ENCODE assay signal across 8 cellular contexts in the genomic region with DNA sequence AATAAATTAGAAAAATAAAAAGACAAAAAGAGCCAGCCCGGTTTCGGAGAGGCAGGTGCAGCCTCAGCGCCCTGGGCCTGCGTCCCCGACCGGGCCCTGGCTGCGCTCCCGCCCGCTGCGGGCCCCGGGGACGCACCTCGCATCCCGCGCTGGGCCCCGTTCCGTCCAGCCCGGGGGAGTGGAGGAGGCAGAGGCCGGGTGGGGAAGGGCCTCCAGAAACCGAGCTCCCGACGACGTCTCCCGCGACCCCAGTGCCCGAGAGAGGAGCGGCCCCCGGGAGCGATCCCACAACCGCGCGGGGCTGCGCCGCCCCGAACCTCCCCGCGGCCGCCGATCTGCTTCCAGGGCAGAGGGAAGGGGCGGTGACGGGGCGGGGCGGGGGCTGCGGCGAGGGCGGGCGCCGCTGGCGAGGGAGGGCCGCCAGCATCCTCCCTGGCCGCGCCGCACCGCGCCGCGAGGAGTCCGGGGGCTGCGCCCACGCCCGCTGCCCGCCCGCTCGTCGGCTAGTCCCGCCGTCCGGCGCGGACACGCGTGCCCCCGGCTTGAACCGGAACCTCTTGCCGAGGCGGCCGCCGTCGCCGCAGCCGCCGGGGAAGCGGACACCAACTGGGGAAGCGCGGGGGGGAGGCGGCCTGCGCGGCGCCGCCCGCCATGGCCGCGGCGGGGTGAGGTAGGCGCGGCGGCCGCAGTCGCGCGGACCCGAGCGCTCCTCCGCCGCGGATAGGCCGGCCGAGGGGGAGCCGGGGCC. TPM values are rescaled to one million over a fixed set of nuclear protein-coding genes. Genes with fewer than 3 reads are reported as not detected.
DNase-seq lines count a peak whose midpoint lies in the region; ATAC-seq, FAIRE-seq and TF ChIP-seq lines count a peak whose summit lies in the region.

A gene (plus strand): TSS at position 426 of the 748 bp plus-strand sequence. CDS start 545 bp downstream, outside the sequence.

- H3K27me3 ChIP-seq in keratinocyte (ENCODE audit: control insufficient read depth, extremely low read depth, insufficient read depth, low read length), result no peaks in the 10 kb centered on the region

- H3K27ac ChIP-seq in caudate nucleus (ENCODE audit: low read depth, low read length), result peak within 1 kb of the TSS; percentile 73
- peak within 1 kb of the TSS; percentile 78 for H3K27ac ChIP-seq in keratinocyte (ENCODE audit: control insufficient read depth, insufficient read depth, low read length)

- peaks cover 42% of the 10 kb centered on the region for H3K4me1 ChIP-seq in keratinocyte (ENCODE audit: control insufficient read depth, extremely low read depth, insufficient read depth, low read length)

- H3K9me3 ChIP-seq in keratinocyte (ENCODE audit: control insufficient read depth, low read depth, low read length), result no peaks in the 10 kb centered on the region

- peak within 1 kb of the TSS; percentile 87 for H3K9ac ChIP-seq in keratinocyte (ENCODE audit: control insufficient read depth, extremely low read depth, insufficient read depth, low read length)

- no peak for TF ChIP-seq CTCF in keratinocyte (optimal IDR thresholded peaks at IDR 0.05 in 1 of 3, IDR thresholded peaks at IDR 0.05 in 1 of 3, conservative IDR thresholded peaks at IDR 0.05 in 1 of 3; ENCODE audit: extremely low read depth in 1 of 3, insufficient read depth in 2 of 3, low read length in 3 of 3)

- H3K36me3 ChIP-seq in keratinocyte (ENCODE audit: control insufficient read depth in 2 of 2, extremely low read depth in 1 of 2, insufficient read depth in 2 of 2, low read length in 2 of 2), result peaks cover 0 to 2% of the 10 kb centered on the region in 2 experiments

- ATAC-seq in GM18502 (IDR thresholded peaks at IDR 0.05; ENCODE audit: poor library complexity, unreplicated experiment), result peak; percentile 73
- ATAC-seq in HG02588 (IDR thresholded peaks at IDR 0.05; ENCODE audit: unreplicated experiment), result peak; percentile 65

- peak within 1 kb of the TSS; percentile 92 for H3K4me2 ChIP-seq in keratinocyte (ENCODE audit: control insufficient read depth, extremely low read depth, insufficient read depth, low read depth, low read length)

- FAIRE-seq in keratinocyte (lab: Jason Lieb, UNC), result no peak

- dilution Hi-C loops in keratinocyte (cut with MboI; ENCODE audit: extremely low pct_ligation_motif_present, low sequenced_read_pairs), result no loop called here

- DNase-seq in NCI-H1092 treated with DMSO at 0.1 percent for 48 hours (lab: John Stamatoyannopoulos, UW) (peak; percentile 31), caudate nucleus (lab: John Stamatoyannopoulos, UW) (peak in 55 of 61 donors; percentile 10 to 85 (median 63)), keratinocyte (ENCODE audit: low read depth, low spot score) (no peak), NCI-H187 treated with DMSO at 0.1 percent for 48 hours (lab: John Stamatoyannopoulos, UW) (no peak)
- DNase-seq in activated CD4-positive, CD25-positive, alpha-beta regulatory T cell (lab: John Stamatoyannopoulos, UW), result peak; percentile 58 to 68 (median 58)
- peak; percentile 44 to 75 (median 63) for DNase-seq in stimulated activated CD4-positive, alpha-beta T cell treated with anti-CD3 and anti-CD28 coated beads, Interleukin-12 subunit alpha, Interleukin-12 subunit beta, amount 100 ng/mL, for 48 hours (ENCODE audit: low read depth in 2 of 3, low spot score in 1 of 3)

- peak within 1 kb of the TSS; percentile 78 for H2AFZ ChIP-seq in keratinocyte (ENCODE audit: control insufficient read depth, low read length)

- H3K4me3 ChIP-seq in keratinocyte (ENCODE audit: control insufficient read depth in 2 of 3, extremely low read depth in 1 of 3, insufficient read depth in 2 of 3, low read depth in 1 of 3, low read length in 3 of 3), result peak within 1 kb of the TSS; percentile 84 to 95 (median 91)

- H3K79me2 ChIP-seq in keratinocyte (ENCODE audit: control insufficient read depth, insufficient read depth, low read length), result peaks cover 74% of the 10 kb centered on the region

- peaks cover 8% of the 10 kb centered on the region for H4K20me1 ChIP-seq in keratinocyte (ENCODE audit: control insufficient read depth, extremely low read depth, insufficient read depth, low read length)

- peaks cover 4% of the 10 kb centered on the region for H3K9me1 ChIP-seq in keratinocyte (ENCODE audit: control insufficient read depth, extremely low read depth, insufficient read depth, low read length)

RNA-seq across cellular contexts. Expression of the gene that starts here (rescaled TPM):
- 40.0 to 58.9 TPM (median 50.1 TPM) in 3 replicates for polyA plus RNA-seq in keratinocyte
- polyA plus RNA-seq in keratinocyte (2011; ENCODE audit: low read depth), result 35.0 TPM
- polyA plus RNA-seq in keratinocyte (2011; cell fraction: cytosol; rRNA removed), result 31.8 and 49.0 TPM in 2 replicates
- polyA plus RNA-seq in keratinocyte (2011; cell fraction: nucleus; rRNA removed), result 23.3 and 29.5 TPM in 2 replicates
- polyA plus RNA-seq in keratinocyte (2012; ENCODE audit: low replicate concordance), result 26.6 and 39.8 TPM in 2 replicates
- 29.2 to 69.7 TPM (median 55.5 TPM) in 3 replicates for polyA minus RNA-seq in keratinocyte
- 27.0 TPM for polyA minus RNA-seq in keratinocyte (2011; cell fraction: cytosol; rRNA and poly(A)+ RNA removed)
- polyA minus RNA-seq in keratinocyte (2011; cell fraction: nucleus; rRNA and poly(A)+ RNA removed), result 15.9 and 27.5 TPM in 2 replicates

Comparison
In these comparisons a context has a peak if more than half of its experiments do, and no peak if none do; other contexts are left out.
1. DNase-seq: peak in NCI-H1092 treated with DMSO at 0.1 percent for 48 hours (single experiment), activated CD4-positive, CD25-positive, alpha-beta regulatory T cell (4 of 4), caudate nucleus (55 of 61) and stimulated activated CD4-positive, alpha-beta T cell treated with anti-CD3 and anti-CD28 coated beads, Interleukin-12 subunit alpha, Interleukin-12 subunit beta, amount 100 ng/mL, for 48 hours (3 of 3); none in keratinocyte (single experiment) and NCI-H187 treated with DMSO at 0.1 percent for 48 hours (single experiment).